Comparison of ENCODE assay signal across 8 cellular contexts in the genomic region with DNA sequence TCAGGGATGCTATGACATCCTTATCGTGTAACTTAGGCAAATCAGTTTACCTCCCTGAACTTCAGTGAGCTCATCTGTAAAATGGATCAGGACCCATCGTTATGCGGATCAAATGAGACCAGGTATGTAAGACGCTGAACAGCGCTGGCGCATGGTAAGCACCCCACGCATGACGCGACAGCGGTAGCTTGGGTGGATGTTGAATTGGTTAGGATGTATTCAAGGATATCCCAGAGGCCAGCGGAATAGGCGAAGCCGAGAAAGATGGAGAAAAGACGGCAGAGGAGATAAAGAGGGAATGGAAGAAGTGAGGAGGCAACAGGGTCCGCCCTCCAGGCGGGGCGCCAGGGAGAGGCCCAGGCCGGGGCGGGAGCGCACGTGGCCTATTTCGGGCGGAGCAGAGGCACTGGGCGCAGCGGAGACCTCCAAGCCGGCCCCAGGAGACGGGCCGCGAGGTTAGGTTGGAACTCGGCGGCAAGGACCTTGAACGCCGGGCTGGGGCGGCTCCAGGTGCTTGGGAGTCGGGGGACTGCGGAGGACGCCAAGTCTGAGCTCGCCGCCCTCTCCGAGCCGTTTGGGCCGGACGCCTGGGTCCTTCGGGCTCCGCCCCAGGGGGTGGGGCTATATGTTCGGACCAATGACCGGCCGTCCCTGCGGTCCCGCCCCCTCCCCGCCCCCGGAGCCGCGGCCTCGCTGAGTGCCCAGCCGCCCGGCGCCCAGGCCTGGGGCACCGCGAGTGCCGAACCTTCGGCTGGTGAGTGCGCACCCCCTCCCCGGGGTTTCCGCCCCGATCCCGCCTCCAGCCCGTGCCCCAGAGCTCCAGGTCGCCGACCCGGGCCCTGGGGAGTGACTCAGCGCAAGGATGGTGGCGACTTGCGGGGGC. TPM values are rescaled to one million over a fixed set of nuclear protein-coding genes. Genes with fewer than 3 reads are reported as not detected.
DNase-seq lines count a peak whose midpoint lies in the region; ATAC-seq and TF ChIP-seq lines count a peak whose summit lies in the region.

TSS of gene ZNF771 (plus strand) at position 696 of the 883 bp plus-strand sequence. CDS start 448 bp downstream, outside the sequence.

- peaks cover 16% of the 10 kb centered on the region for H3K36me3 ChIP-seq in DOHH2 (ENCODE audit: control insufficient read depth, low read length)
- no peaks in the 10 kb centered on the region for H3K36me3 ChIP-seq in KMS-11 (ENCODE audit: insufficient read depth)
- H3K36me3 ChIP-seq in RWPE2 (ENCODE audit: low read depth) = peaks cover 21% of the 10 kb centered on the region
- H3K36me3 ChIP-seq in neural progenitor cell = no peaks in the 10 kb centered on the region
- peaks cover 3 to 5% of the 10 kb centered on the region in 2 donors for H3K36me3 ChIP-seq in stomach smooth muscle (ENCODE audit: control insufficient read depth in 2 of 2, insufficient read depth in 2 of 2, low read length in 2 of 2)

- TF ChIP-seq CTCF in DOHH2 (IDR thresholded peaks at IDR 0.05; ENCODE audit: low read depth, low read length, poor library complexity, severe bottlenecking) (peak; percentile 26), KMS-11 (conservative IDR thresholded peaks at IDR 0.05; ENCODE audit: low read depth, low read length) (no peak), RWPE2 (IDR thresholded peaks at IDR 0.05; ENCODE audit: poor library complexity, severe bottlenecking) (no peak), foreskin fibroblast (IDR thresholded peaks at IDR 0.05; ENCODE audit: low read depth, low read length) (no peak), neural progenitor cell (IDR thresholded peaks at IDR 0.05) (no peak)

- H3K9me2 ChIP-seq in DOHH2 (replicated peaks; ENCODE audit: control insufficient read depth, low read length) = no peaks in the 10 kb centered on the region

- H3K4me3 ChIP-seq in DOHH2 (ENCODE audit: low read length) (peak within 1 kb of the TSS; percentile 92), KMS-11 (IDR thresholded peaks at IDR 0.05; ENCODE audit: insufficient read depth, low read depth, low read length) (peak within 1 kb of the TSS; percentile 56), RWPE2 (ENCODE audit: severe bottlenecking) (peak within 1 kb of the TSS; percentile 62), foreskin fibroblast (ENCODE audit: low read depth in 1 of 2, low read length in 2 of 2) (peak within 1 kb of the TSS; percentile 69 to 72), neural progenitor cell (peak within 1 kb of the TSS; percentile 98), stomach smooth muscle (ENCODE audit: low read length in 2 of 2) (peak within 1 kb of the TSS; percentile 58 to 83)

- H4K20me1 ChIP-seq in DOHH2 (ENCODE audit: control insufficient read depth, insufficient read depth, low read depth, low read length) (no peaks in the 10 kb centered on the region), KMS-11 (ENCODE audit: insufficient read depth) (no peaks in the 10 kb centered on the region), neural progenitor cell (ENCODE audit: low read depth) (peaks cover 34% of the 10 kb centered on the region)

- peak within 1 kb of the TSS; percentile 72 for H3K27ac ChIP-seq in DOHH2 (ENCODE audit: low read depth, low read length)
- peak within 1 kb of the TSS; percentile 71 for H3K27ac ChIP-seq in KMS-11
- H3K27ac ChIP-seq in RWPE2 (ENCODE audit: poor library complexity, severe bottlenecking) = peak within 1 kb of the TSS; percentile 41
- H3K27ac ChIP-seq in neural progenitor cell = peak within 1 kb of the TSS; percentile 65
- peak within 1 kb of the TSS; percentile 87 for H3K27ac ChIP-seq in stomach smooth muscle (ENCODE audit: low read length)

- H3K27me3 ChIP-seq in DOHH2 (ENCODE audit: control insufficient read depth, low read length) (no peaks in the 10 kb centered on the region), KMS-11 (ENCODE audit: insufficient read depth, low read depth) (no peaks in the 10 kb centered on the region), RWPE2 (ENCODE audit: insufficient read depth, poor library complexity, severe bottlenecking) (no peaks in the 10 kb centered on the region), neural progenitor cell (no peaks in the 10 kb centered on the region), stomach smooth muscle (ENCODE audit: control insufficient read depth in 1 of 2, insufficient read depth in 2 of 2, low read length in 2 of 2) (no peaks in the 10 kb centered on the region)

- H3K27me3 Mint-ChIP-seq in neural progenitor cell (ENCODE audit: insufficient read depth, low read depth) = peaks cover 8% of the 10 kb centered on the region

- H3K4me2 ChIP-seq in DOHH2 (ENCODE audit: low read length) = peak within 1 kb of the TSS; percentile 87
- peak within 1 kb of the TSS; percentile 86 for H3K4me2 ChIP-seq in KMS-11
- H3K4me2 ChIP-seq in neural progenitor cell = peak within 1 kb of the TSS; percentile 95

- H3K9ac ChIP-seq in KMS-11 (peak within 1 kb of the TSS; percentile 89), neural progenitor cell (peak within 1 kb of the TSS; percentile 86), stomach smooth muscle (ENCODE audit: low read length in 2 of 2) (peak within 1 kb of the TSS; percentile 58 to 85)

- peaks cover 25% of the 10 kb centered on the region for H3K79me2 ChIP-seq in DOHH2 (ENCODE audit: control insufficient read depth, low read length)
- 0 out of 2 replicates have a peak, but pooled peaks cover 4% of the 10 kb centered on the region for H3K79me2 ChIP-seq in KMS-11 (ENCODE audit: insufficient read depth, low read depth)
- H3K79me2 ChIP-seq in neural progenitor cell (ENCODE audit: low read depth) = peaks cover 43% of the 10 kb centered on the region

- H3F3A ChIP-seq in DOHH2 (ENCODE audit: control insufficient read depth, insufficient read depth) = peaks cover 6% of the 10 kb centered on the region; the same call in 1 of the 2 replicates
- peaks cover 41% of the 10 kb centered on the region for H3F3A ChIP-seq in neural progenitor cell (ENCODE audit: low read depth)

- no peaks in the 10 kb centered on the region for H3K9me3 ChIP-seq in DOHH2 (ENCODE audit: control insufficient read depth, insufficient read depth, low read length)
- no peaks in the 10 kb centered on the region for H3K9me3 ChIP-seq in RWPE2 (ENCODE audit: severe bottlenecking)
- no peaks in the 10 kb centered on the region for H3K9me3 ChIP-seq in neural progenitor cell (ENCODE audit: low read depth)
- H3K9me3 ChIP-seq in stomach smooth muscle (ENCODE audit: control insufficient read depth in 2 of 2, low read length in 2 of 2) = no peaks in the 10 kb centered on the region

- peak within 1 kb of the TSS; percentile 92 for H3K4me3 Mint-ChIP-seq in neural progenitor cell

- peak within 1 kb of the TSS; percentile 31 for H3K27ac Mint-ChIP-seq in neural progenitor cell

- DNase-seq in RWPE2 (ENCODE audit: low spot score) (peak; percentile 86), activated gamma-delta T cell (lab: John Stamatoyannopoulos, UW) (peak; percentile 80), foreskin fibroblast (peak; percentile 90 to 97), neural progenitor cell (ENCODE audit: low spot score) (peak; percentile 95)

- H3K36me3 Mint-ChIP-seq in neural progenitor cell = peaks cover 7% of the 10 kb centered on the region

- ATAC-seq in GM21717 (IDR thresholded peaks at IDR 0.05; ENCODE audit: unreplicated experiment) = peak; percentile 76
- peak; percentile 84 for ATAC-seq in RWPE2 (ENCODE audit: low read depth)

- H3K4me1 ChIP-seq in DOHH2 (ENCODE audit: control insufficient read depth, low read length) (peaks cover 27% of the 10 kb centered on the region), KMS-11 (ENCODE audit: low read depth, poor library complexity, severe bottlenecking) (peaks cover 28% of the 10 kb centered on the region), RWPE2 (ENCODE audit: insufficient read depth, poor library complexity, severe bottlenecking) (no peaks in the 10 kb centered on the region), neural progenitor cell (peaks cover 14% of the 10 kb centered on the region), stomach smooth muscle (ENCODE audit: control insufficient read depth, insufficient read depth, low read length) (peaks cover 25% of the 10 kb centered on the region)

- H3K9me3 Mint-ChIP-seq in neural progenitor cell = no peaks in the 10 kb centered on the region

- H2AFZ ChIP-seq in KMS-11 (ENCODE audit: low read depth) = peak within 1 kb of the TSS; percentile 86
- peak within 1 kb of the TSS; percentile 92 for H2AFZ ChIP-seq in neural progenitor cell (replicated peaks)

- peaks cover 26% of the 10 kb centered on the region for H3K4me1 Mint-ChIP-seq in neural progenitor cell

RNA-seq across cellular contexts. Expression of gene ZNF771, which starts in this region (rescaled TPM):
- 6.0 and 17.7 TPM in 2 replicates for total RNA-seq in neural progenitor cell (ENCODE audit: low replicate concordance)

Comparison
In these comparisons a context has a peak if more than half of its experiments do, and no peak if none do; other contexts are left out.
1. Peak in every context shown above with its lines: DNase-seq, ATAC-seq, H3K4me3 ChIP-seq and H3K27ac ChIP-seq.